In the genomic region with DNA sequence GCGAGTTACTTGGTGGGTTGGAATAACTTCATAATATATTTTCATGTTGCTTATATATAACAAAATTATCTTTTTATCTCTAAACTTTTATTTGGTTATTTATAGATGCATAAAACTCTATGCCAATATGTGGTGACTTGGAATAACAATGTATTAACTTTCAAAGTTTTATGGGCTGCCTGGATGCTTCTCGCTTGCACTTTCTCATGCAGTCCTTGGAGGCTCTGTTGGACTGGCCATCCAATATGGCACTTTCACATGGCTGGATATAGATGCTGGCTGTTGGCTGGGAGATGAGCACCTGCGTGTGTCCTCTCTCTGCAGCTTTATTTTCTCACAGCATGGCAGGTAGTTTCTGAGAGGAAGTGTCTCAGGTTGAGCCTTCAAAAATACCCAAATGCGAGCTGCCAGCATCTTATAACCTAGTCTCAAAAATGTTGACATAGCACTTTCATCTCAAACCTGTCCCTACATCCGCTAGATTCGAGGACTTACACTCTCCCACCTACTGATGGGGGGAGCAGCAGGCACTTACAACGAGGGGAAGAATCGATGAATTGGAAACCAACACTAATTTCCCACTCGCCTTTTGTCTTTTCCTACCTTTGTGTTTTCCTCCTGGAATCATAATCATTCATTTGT, we compare ENCODE assay signal across 28 cellular contexts.
"Had no signal": no experiment of that assay in that cellular context is flagged by ENCODE, and none has a peak within 500 bp of the region (broad histone marks: within the 10 kb centered on the region; RNA-seq: fewer than 3 reads in every experiment).

No MANE protein-coding gene starts in this region.

- H2AFZ ChIP-seq: hepatocyte had no signal

- H3K27me3 Mint-ChIP-seq: activated CD8-positive, alpha-beta T cell treated with anti-CD3 and anti-CD28 coated beads for 36 hours; activated T-helper 17 cell treated with anti-CD3 and anti-CD28 coated beads, Interleukin-2, amount 50 U/mL, for 72 hours had no signal

- FAIRE-seq: endometrium, frontal cortex had no signal

- H3K36me3 ChIP-seq: ascending aorta, breast epithelium, cardiac muscle cell, colonic mucosa, heart left ventricle had no signal

- H3K9me3 ChIP-seq: ascending aorta, breast epithelium, colonic mucosa, heart left ventricle had no signal

- H3K4me2 ChIP-seq: hepatocyte had no signal

- H3K4me3 ChIP-seq: ascending aorta, breast epithelium, cardiac muscle cell, colonic mucosa, heart left ventricle, hepatocyte had no signal

- H3K4me1 Mint-ChIP-seq: activated CD4-positive, alpha-beta T cell treated with anti-CD3 and anti-CD28 coated beads, Interleukin-2, amount 10 ng/mL, durations not matched to agents 7 days and 5 days; activated naive CD4-positive, alpha-beta T cell treated with anti-CD3 and anti-CD28 coated beads, Interleukin-2, amount 10 ng/mL, durations not matched to agents 7 days and 5 days; activated naive CD8-positive, alpha-beta T cell treated with anti-CD3 and anti-CD28 coated beads, Interleukin-2, amount 10 ng/mL, durations not matched to agents 7 days and 5 days; activated T-helper 17 cell treated with anti-CD3 and anti-CD28 coated beads, Interleukin-2, amount 50 U/mL, for 72 hours had no signal

- H3K36me3 Mint-ChIP-seq: activated naive CD4-positive, alpha-beta T cell treated with anti-CD3 and anti-CD28 coated beads, Interleukin-2, amount 10 ng/mL, durations not matched to agents 7 days and 5 days had no signal

- ATAC-seq: activated CD8-positive, alpha-beta T cell treated with anti-CD3 and anti-CD28 coated beads for 36 hours; activated naive CD4-positive, alpha-beta T cell treated with anti-CD3 and anti-CD28 coated beads, Interleukin-2, amount 50 U/mL, for 72 hours; activated T-cell treated with anti-CD3 and anti-CD28 coated beads, Interleukin-2, amount 50 U/mL, for 4 hours; activated T-helper 17 cell treated with anti-CD3 and anti-CD28 coated beads, Interleukin-2, amount 50 U/mL, for 72 hours; esophagus mucosa; heart left ventricle had no signal

- H3K27me3 ChIP-seq: ascending aorta, breast epithelium, cardiac muscle cell, colonic mucosa, heart left ventricle, hepatocyte had no signal

- H3K27ac Mint-ChIP-seq: activated CD4-positive, alpha-beta T cell treated with anti-CD3 and anti-CD28 coated beads, Interleukin-2, amount 10 ng/mL, durations not matched to agents 7 days and 5 days; activated CD8-positive, alpha-beta T cell treated with anti-CD3 and anti-CD28 coated beads for 36 hours; activated naive CD4-positive, alpha-beta T cell treated with anti-CD3 and anti-CD28 coated beads, Interleukin-2, amount 10 ng/mL, durations not matched to agents 7 days and 5 days; activated naive CD4-positive, alpha-beta T cell treated with anti-CD3 and anti-CD28 coated beads, Interleukin-2, amount 50 U/mL, for 72 hours; activated naive CD8-positive, alpha-beta T cell treated with anti-CD3 and anti-CD28 coated beads, Interleukin-2, amount 10 ng/mL, durations not matched to agents 7 days and 5 days; activated T-helper 17 cell treated with anti-CD3 and anti-CD28 coated beads, Interleukin-2, amount 50 U/mL, for 72 hours; brain had no signal

- H3K79me2 ChIP-seq: hepatocyte had no signal

- H3K9me3 Mint-ChIP-seq: activated CD8-positive, alpha-beta T cell treated with anti-CD3 and anti-CD28 coated beads for 36 hours; activated naive CD4-positive, alpha-beta T cell treated with anti-CD3 and anti-CD28 coated beads, Interleukin-2, amount 10 ng/mL, durations not matched to agents 7 days and 5 days; activated T-cell treated with anti-CD3 and anti-CD28 coated beads, Interleukin-2, amount 50 U/mL, for 4 hours; activated T-helper 17 cell treated with anti-CD3 and anti-CD28 coated beads, Interleukin-2, amount 50 U/mL, for 72 hours had no signal

- DNase-seq: activated CD4-positive, alpha-beta T cell treated with anti-CD3 and anti-CD28 coated beads for 1 hour; activated CD4-positive, alpha-beta T cell treated with anti-CD3 and anti-CD28 coated beads for 4 hours; activated CD4-positive, alpha-beta T cell treated with anti-CD3 and anti-CD28 coated beads, Interleukin-2, amount 10 ng/mL, durations not matched to agents 7 days and 5 days; activated CD4-positive, alpha-beta T cell treated with anti-CD3 and anti-CD28 coated beads, Interleukin-2, amount 50 U/mL, for 4 hours; activated CD8-positive, alpha-beta memory T cell treated with anti-CD3 and anti-CD28 coated beads for 24 hours; activated CD8-positive, alpha-beta T cell treated with anti-CD3 and anti-CD28 coated beads for 36 hours; activated effector memory CD4-positive, alpha-beta T cell treated with Interleukin-2 at 50 U/mL for 16 hours; activated naive CD4-positive, alpha-beta T cell; activated naive CD4-positive, alpha-beta T cell treated with anti-CD3 and anti-CD28 coated beads, Interleukin-2, amount 10 ng/mL, durations not matched to agents 7 days and 5 days; activated naive CD8-positive, alpha-beta T cell treated with anti-CD3 and anti-CD28 coated beads, Interleukin-2, amount 10 ng/mL, durations not matched to agents 7 days and 5 days; activated T-cell treated with anti-CD3 and anti-CD28 coated beads, Interleukin-2, amount 50 U/mL, for 4 hours; central memory CD4-positive, alpha-beta T cell; cerebellar nuclear complex; colonic mucosa; effector CD8-positive, alpha-beta T cell; foreskin fibroblast; heart left ventricle; T-helper 2 cell had no signal

- H3K27ac ChIP-seq: ascending aorta, breast epithelium, cardiac muscle cell, colonic mucosa, heart left ventricle, hepatocyte had no signal

- H3K4me1 ChIP-seq: ascending aorta, breast epithelium, colonic mucosa, heart left ventricle had no signal

- H3K4me3 Mint-ChIP-seq: activated CD4-positive, alpha-beta T cell treated with anti-CD3 and anti-CD28 coated beads, Interleukin-2, amount 10 ng/mL, durations not matched to agents 7 days and 5 days; activated CD8-positive, alpha-beta T cell treated with anti-CD3 and anti-CD28 coated beads for 36 hours; activated naive CD4-positive, alpha-beta T cell treated with anti-CD3 and anti-CD28 coated beads, Interleukin-2, amount 10 ng/mL, durations not matched to agents 7 days and 5 days; activated naive CD8-positive, alpha-beta T cell treated with anti-CD3 and anti-CD28 coated beads, Interleukin-2, amount 10 ng/mL, durations not matched to agents 7 days and 5 days; activated T-cell treated with anti-CD3 and anti-CD28 coated beads, Interleukin-2, amount 50 U/mL, for 4 hours; activated T-helper 17 cell treated with anti-CD3 and anti-CD28 coated beads, Interleukin-2, amount 50 U/mL, for 72 hours; brain had no signal
